14 cellular contexts compared by ENCODE assay signal in the genomic region with DNA sequence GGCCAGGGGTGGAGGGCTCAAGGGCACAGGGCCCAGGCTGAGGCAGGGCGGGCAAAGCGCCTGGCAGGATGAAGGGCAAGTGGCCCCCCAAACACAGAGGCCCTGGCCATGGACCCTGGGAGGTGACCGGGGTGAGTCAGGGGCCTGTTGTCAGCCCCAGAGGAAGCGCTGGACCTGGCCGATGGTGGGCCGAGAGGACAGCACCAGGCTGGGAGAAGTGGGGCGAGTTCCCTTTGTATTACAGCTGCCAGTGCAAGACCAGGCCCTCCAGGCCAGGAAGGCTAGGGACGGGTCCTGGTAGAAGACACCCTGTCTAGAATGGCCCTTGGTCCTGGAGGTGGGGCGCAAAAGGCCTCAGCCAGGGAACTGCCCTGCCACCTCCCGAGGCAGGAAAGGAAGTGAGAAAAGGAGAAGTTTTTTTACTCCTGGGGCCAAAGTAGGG. TPM values are rescaled to one million over a fixed set of nuclear protein-coding genes. Genes with fewer than 3 reads are reported as not detected.
DNase-seq lines count a peak whose midpoint lies in the region; ATAC-seq, FAIRE-seq and TF ChIP-seq lines count a peak whose summit lies in the region.
"Had no signal": no experiment of that assay in that cellular context is flagged by ENCODE, and none has a peak within 500 bp of the region (broad histone marks: within the 10 kb centered on the region; RNA-seq: fewer than 3 reads in every experiment).

No MANE protein-coding gene starts in this region.

- TF ChIP-seq POLR2A in K562 (conservative IDR thresholded peaks at IDR 0.05) (no peak), sigmoid colon (IDR thresholded peaks at IDR 0.05) (no peak)

- no peaks in the 10 kb centered on the region for H3K9me3 ChIP-seq in K562 (replicated peaks; ENCODE audit: control insufficient read depth, insufficient read depth, low read depth, low read length)
- no peaks in the 10 kb centered on the region for H3K9me3 ChIP-seq in sigmoid colon
- no peaks in the 10 kb centered on the region for H3K9me3 ChIP-seq in WERI-Rb-1 (ENCODE audit: severe bottlenecking)
- H3K9me3 ChIP-seq: body of pancreas had no signal

- in situ Hi-C loops in K562 (cut with MboI) = no loop called here

- H3K27me3 Mint-ChIP-seq in activated CD4-positive, alpha-beta T cell treated with anti-CD3 and anti-CD28 coated beads for 36 hours = no peaks in the 10 kb centered on the region
- no peaks in the 10 kb centered on the region for H3K27me3 Mint-ChIP-seq in MCF 10A (ENCODE audit: insufficient read depth, unreplicated experiment)

- no peaks in the 10 kb centered on the region for H3K9me1 ChIP-seq in K562 (ENCODE audit: control insufficient read depth, insufficient read depth, low read length)

- no peak overlapping the region for H3K4me3 Mint-ChIP-seq in activated CD4-positive, alpha-beta T cell treated with anti-CD3 and anti-CD28 coated beads for 36 hours
- H3K4me3 Mint-ChIP-seq in MCF 10A (ENCODE audit: unreplicated experiment) = no peak overlapping the region

- H3K9ac ChIP-seq in K562 (ENCODE audit: insufficient read depth in 1 of 2, low read depth in 2 of 2, low read length in 2 of 2) = peak overlapping the region in 1 of 2 experiments; percentile 37; a peak in 1 of 4 replicates

- TF ChIP-seq CTCF in K562 (IDR thresholded peaks at IDR 0.05 in 2 of 3, conservative IDR thresholded peaks at IDR 0.05 in 1 of 3; ENCODE audit: insufficient read depth in 2 of 3, low read depth in 1 of 3, low read length in 3 of 3) = peak in 1 of 3 experiments; percentile 17; a peak in 1 of 6 replicates
- no peak for TF ChIP-seq CTCF in sigmoid colon (IDR thresholded peaks at IDR 0.05)
- no peak for TF ChIP-seq CTCF in WERI-Rb-1 (IDR thresholded peaks at IDR 0.05; ENCODE audit: low read depth, low read length)
- no peak for TF ChIP-seq CTCF in MCF 10A (IDR thresholded peaks at IDR 0.05; ENCODE audit: unreplicated experiment)

- no peak for DNase-seq in activated CD4-positive, alpha-beta T cell treated with anti-CD3 and anti-CD28 coated beads for 36 hours
- DNase-seq in activated CD4-positive, alpha-beta T cell treated with anti-CD3 and anti-CD28 coated beads, Interleukin-2, amount 50 U/mL, for 4 hours = no peak
- DNase-seq in MV-4-11 (lab: John Stamatoyannopoulos, UW) = peak; percentile 44
- DNase-seq in K562 (ENCODE audit: extremely low read depth in 1 of 4, low spot score in 3 of 4) = no peak
- no peak for DNase-seq in sigmoid colon
- no peak for DNase-seq in WERI-Rb-1
- DNase-seq in MCF 10A (ENCODE audit: unreplicated experiment) = no peak
- DNase-seq: ACHN; body of pancreas; GOT3; hippocampal formation; stimulated activated CD8-positive, alpha-beta memory T cell treated with anti-CD3 and anti-CD28 coated beads, Interleukin-4, amount 100 ng/mL, for 48 hours had no signal

- H3K9me3 Mint-ChIP-seq in activated CD4-positive, alpha-beta T cell treated with anti-CD3 and anti-CD28 coated beads for 36 hours (ENCODE audit: low read depth) = no peaks in the 10 kb centered on the region
- no peaks in the 10 kb centered on the region for H3K9me3 Mint-ChIP-seq in MCF 10A (ENCODE audit: unreplicated experiment)

- intact Hi-C loops in activated CD4-positive, alpha-beta T cell treated with anti-CD3 and anti-CD28 coated beads for 36 hours (cut with DNase I, micrococcal nuclease) = loop anchor here in 1 of 2 experiments (5.0 kb wide), 1 partner anchor 104 kb away; a partner anchor contains a TSS
- intact Hi-C loops in K562 (cut with micrococcal nuclease) = no loop called here
- intact Hi-C loops in sigmoid colon (cut with DNase I) = no loop called here
- intact Hi-C loops in MCF 10A (cut with micrococcal nuclease) = no loop called here

- H3K4me1 Mint-ChIP-seq in activated CD4-positive, alpha-beta T cell treated with anti-CD3 and anti-CD28 coated beads for 36 hours = peaks cover 64% of the 10 kb centered on the region
- peaks cover 1% of the 10 kb centered on the region for H3K4me1 Mint-ChIP-seq in MCF 10A (ENCODE audit: insufficient read depth, unreplicated experiment)

- H3K36me3 ChIP-seq in K562 (ENCODE audit: control insufficient read depth, insufficient read depth, low read length) (peaks cover 16% of the 10 kb centered on the region; the same call in 1 of the 3 replicates), sigmoid colon (peaks cover 11 to 47% (median 31%) of the 10 kb centered on the region in 4 donors), WERI-Rb-1 (no peaks in the 10 kb centered on the region)

- H3K27ac ChIP-seq in K562 (ENCODE audit: extremely low read depth, low read depth, low read length) = no peak overlapping the region
- H3K27ac ChIP-seq in sigmoid colon = peak overlapping the region; percentile 0 to 26 (median 16)
- no peak overlapping the region for H3K27ac ChIP-seq in WERI-Rb-1
- H3K27ac ChIP-seq: body of pancreas had no signal

- TF ChIP-seq EP300 in K562 (IDR thresholded peaks at IDR 0.05; ENCODE audit: low read length) = no peak
- TF ChIP-seq EP300 in sigmoid colon (IDR thresholded peaks at IDR 0.05) = no peak

- H2AFZ ChIP-seq in K562 (ENCODE audit: low read depth, low read length) = no peak overlapping the region

- H3K36me3 Mint-ChIP-seq in activated CD4-positive, alpha-beta T cell treated with anti-CD3 and anti-CD28 coated beads for 36 hours (ENCODE audit: low read depth) = peaks cover 40% of the 10 kb centered on the region
- peaks cover 74% of the 10 kb centered on the region for H3K36me3 Mint-ChIP-seq in MCF 10A (ENCODE audit: insufficient read depth, unreplicated experiment)

- no peak for TF ChIP-seq RAD21 in K562 (CRISPR knock-in tag; conservative IDR thresholded peaks at IDR 0.05 in 1 of 2, IDR thresholded peaks at IDR 0.05 in 1 of 2)

- BruUV-seq in K562 (replicated peaks; lab: Mats Ljungman, UMichigan) = no TSS peak
- no TSS peak for BruUV-seq in MCF 10A (replicated peaks; lab: Mats Ljungman, UMichigan)

- H3K27ac Mint-ChIP-seq in activated CD4-positive, alpha-beta T cell treated with anti-CD3 and anti-CD28 coated beads for 36 hours = peak overlapping the region; percentile 77
- H3K27ac Mint-ChIP-seq in MCF 10A (ENCODE audit: low read depth, unreplicated experiment) = no peak overlapping the region

- no peaks in the 10 kb centered on the region for H4K20me1 ChIP-seq in K562 (replicated peaks; ENCODE audit: control insufficient read depth, insufficient read depth, low read length)

- H3K4me2 ChIP-seq in K562 (ENCODE audit: insufficient read depth, low read length) = no peak overlapping the region

- FAIRE-seq in K562 (lab: Jason Lieb, UNC) = no peak

- 80% methylated on average over 9 of the region's 10 CpGs for WGBS in K562 (ENCODE audit: insufficient coverage, low coverage, missing lambda C conversion rate)
- 79 to 84% methylated on average over 10 of the region's 10 CpGs for WGBS in sigmoid colon, 2 donors

- POLR2A ChIA-PET in activated CD4-positive, alpha-beta T cell treated with anti-CD3 and anti-CD28 coated beads for 36 hours (lab: Charles Lee) = interaction anchor here (1.4 to 2.7 kb wide), 4 partner anchors 13 to 105 kb away, joined by 5 to 30 read pairs (median 8); a partner anchor contains a TSS
- POLR2A ChIA-PET in K562 (lab: Yijun Ruan, JAX) (interaction anchor here (0.7 kb wide), 1 partner anchor 199 kb away, joined by 3 read pairs; a partner anchor contains a TSS), MCF 10A (lab: Yijun Ruan, JAX) (interaction anchor here (2.4 kb wide), 1 partner anchor 105 kb away, joined by 33 read pairs; a partner anchor contains a TSS)

- no peak for ATAC-seq in activated CD4-positive, alpha-beta T cell treated with anti-CD3 and anti-CD28 coated beads for 36 hours
- no peak for ATAC-seq in K562
- no peak for ATAC-seq in GM19467 (IDR thresholded peaks at IDR 0.05; ENCODE audit: unreplicated experiment)
- ATAC-seq: body of pancreas had no signal

- H3K27me3 ChIP-seq in K562 (ENCODE audit: control insufficient read depth in 2 of 2, insufficient read depth in 2 of 2, low read length in 2 of 2) (no peaks in the 10 kb centered on the region), sigmoid colon (no peaks in the 10 kb centered on the region), WERI-Rb-1 (ENCODE audit: insufficient read depth, low read depth, severe bottlenecking) (no peaks in the 10 kb centered on the region)
- H3K27me3 ChIP-seq: body of pancreas had no signal

- no peak overlapping the region for H3K4me3 ChIP-seq in K562
- H3K4me3 ChIP-seq in sigmoid colon = no peak overlapping the region
- no peak overlapping the region for H3K4me3 ChIP-seq in WERI-Rb-1 (ENCODE audit: low read depth, low read length)
- H3K4me3 ChIP-seq: body of pancreas had no signal

- H3K79me2 ChIP-seq in K562 (ENCODE audit: control insufficient read depth, insufficient read depth, low read length) = no peaks in the 10 kb centered on the region

- H3K4me1 ChIP-seq in K562 (replicated peaks in 1 of 2; ENCODE audit: control insufficient read depth in 2 of 2, insufficient read depth in 2 of 2, low read length in 2 of 2) = peaks cover 0 to 49% of the 10 kb centered on the region in 2 experiments; a peak in 3 of 5 replicates
- H3K4me1 ChIP-seq in sigmoid colon = peaks cover 0 to 51% (median 25%) of the 10 kb centered on the region in 4 donors

- CTCF ChIA-PET in activated CD4-positive, alpha-beta T cell treated with anti-CD3 and anti-CD28 coated beads for 36 hours (lab: Charles Lee) = no interaction called here
- CTCF ChIA-PET in K562 (lab: Yijun Ruan, JAX; ENCODE audit: low intra/inter-chr PET ratio) = no interaction called here
- CTCF ChIA-PET in MCF 10A (lab: Yijun Ruan, JAX) = no interaction called here

RNA-seq across cellular contexts. Expression of a gene that starts 12.8 kb away (rescaled TPM):
- total RNA-seq in activated CD4-positive, alpha-beta T cell treated with anti-CD3 and anti-CD28 coated beads for 36 hours = 10 to 100 TPM; 18.9 to 21.3 TPM
- total RNA-seq in K562 (2011; cell fraction: chromatin; rRNA removed; ENCODE audit: low replicate concordance) = not detected in 2 replicates
- not detected in 2 replicates for total RNA-seq in K562 (2011; cell fraction: nucleolus; rRNA removed)
- total RNA-seq in K562 (2011; cell fraction: nucleoplasm; rRNA removed) = not detected in 2 replicates
- not detected in 2 replicates for total RNA-seq in K562 (2014; rRNA removed)
- not detected in 2 replicates for total RNA-seq in K562 (2014; rRNA removed; fragmentation: Illumina TruSeq; extraction: Trizol)
- total RNA-seq in K562 (2015; rRNA removed; fragmentation: Illumina TruSeq; extraction: Trizol) = not detected in 2 replicates
- total RNA-seq in K562 (2021) = 0.04 TPM in 1 of 2 replicates, not detected in the other
- not detected in 2 replicates for polyA plus RNA-seq in K562 (2011; rRNA removed)
- 0.03 TPM in 1 of 2 replicates, not detected in the other for polyA plus RNA-seq in K562 (2011; cell fraction: cytosol; rRNA removed)
- polyA plus RNA-seq in K562 (2011; cell fraction: nucleus; rRNA removed) = not detected in 2 replicates
- polyA plus RNA-seq in K562 (2012) = not detected in 2 replicates
- not detected in 2 replicates for polyA plus RNA-seq in K562 (2014; fragmentation: Illumina TruSeq; extraction: Trizol)
- under 1 TPM; 0.03 to 0.06 TPM for polyA plus RNA-seq in K562 (2014; fragmentation: Nextera tagmentation; extraction: Ambion mirVana)
- polyA plus RNA-seq in K562 (2014; rRNA removed) = not detected in 2 replicates
- polyA minus RNA-seq in K562 (2011; rRNA and poly(A)+ RNA removed) = not detected in 2 replicates
- polyA minus RNA-seq in K562 (2011; cell fraction: cytosol; rRNA and poly(A)+ RNA removed) = not detected in 2 replicates
- not detected in 2 replicates for polyA minus RNA-seq in K562 (2011; cell fraction: nucleus; rRNA and poly(A)+ RNA removed)
- not detected for total RNA-seq in sigmoid colon
- polyA plus RNA-seq in sigmoid colon = 10 to 100 TPM in 1 of 3 donors, under 1 TPM in 2; under 0.01 to 11.5 (median 0.23) TPM
- total RNA-seq in MCF 10A (2022) = not detected in 2 replicates
- total RNA-seq: body of pancreas had no signal

RNA-seq across cellular contexts. Expression of a gene that starts 29.2 kb away (rescaled TPM):
- 10 to 100 TPM; 34.5 to 58.5 TPM for total RNA-seq in activated CD4-positive, alpha-beta T cell treated with anti-CD3 and anti-CD28 coated beads for 36 hours
- total RNA-seq in K562 (2011; cell fraction: chromatin; rRNA removed; ENCODE audit: low replicate concordance) = 10.2 and 17.0 TPM in 2 replicates
- total RNA-seq in K562 (2011; cell fraction: nucleolus; rRNA removed) = 8.0 and 8.2 TPM in 2 replicates
- 8.4 and 9.2 TPM in 2 replicates for total RNA-seq in K562 (2011; cell fraction: nucleoplasm; rRNA removed)
- 2.6 and 3.3 TPM in 2 replicates for total RNA-seq in K562 (2014; rRNA removed)
- 0.38 and 0.76 TPM in 2 replicates for total RNA-seq in K562 (2014; rRNA removed; fragmentation: Illumina TruSeq; extraction: Trizol)
- 2.2 and 2.5 TPM in 2 replicates for total RNA-seq in K562 (2015; rRNA removed; fragmentation: Illumina TruSeq; extraction: Trizol)
- 14.6 and 17.9 TPM in 2 replicates for total RNA-seq in K562 (2021)
- 0.61 and 1.3 TPM in 2 replicates for polyA plus RNA-seq in K562 (2011; rRNA removed)
- polyA plus RNA-seq in K562 (2011; cell fraction: cytosol; rRNA removed) = 0.52 and 2.5 TPM in 2 replicates
- 6.3 and 14.0 TPM in 2 replicates for polyA plus RNA-seq in K562 (2011; cell fraction: nucleus; rRNA removed)
- 9.7 and 9.9 TPM in 2 replicates for polyA plus RNA-seq in K562 (2012)
- polyA plus RNA-seq in K562 (2014; fragmentation: Illumina TruSeq; extraction: Trizol) = 7.6 and 10.1 TPM in 2 replicates
- polyA plus RNA-seq in K562 (2014; fragmentation: Nextera tagmentation; extraction: Ambion mirVana) = under 1 TPM; 0.01 to 0.03 TPM
- polyA plus RNA-seq in K562 (2014; rRNA removed) = 4.8 and 5.3 TPM in 2 replicates
- 0.33 and 0.60 TPM in 2 replicates for polyA minus RNA-seq in K562 (2011; rRNA and poly(A)+ RNA removed)
- polyA minus RNA-seq in K562 (2011; cell fraction: cytosol; rRNA and poly(A)+ RNA removed) = 4.6 and 5.6 TPM in 2 replicates
- polyA minus RNA-seq in K562 (2011; cell fraction: nucleus; rRNA and poly(A)+ RNA removed) = 3.8 and 4.8 TPM in 2 replicates
- 10 to 100 TPM in 3 of 4 donors, 1 to 10 TPM in 1; 7.9 to 46.5 (median 10.8) TPM for total RNA-seq in sigmoid colon
- 10 to 100 TPM in 1 of 3 donors, 1 to 10 TPM in 2; 4.8 to 33.2 (median 7.4) TPM for polyA plus RNA-seq in sigmoid colon
- total RNA-seq in MCF 10A (2022) = 91.6 and 121 TPM in 2 replicates

RNA-seq across cellular contexts. Expression of a gene that starts 59.6 kb away (rescaled TPM):
- total RNA-seq in activated CD4-positive, alpha-beta T cell treated with anti-CD3 and anti-CD28 coated beads for 36 hours = under 1 TPM; 0.19 to 0.32 TPM
- total RNA-seq in K562 (2011; cell fraction: chromatin; rRNA removed; ENCODE audit: low replicate concordance) = not detected in 2 replicates
- not detected in 2 replicates for total RNA-seq in K562 (2011; cell fraction: nucleolus; rRNA removed)
- not detected in 2 replicates for total RNA-seq in K562 (2011; cell fraction: nucleoplasm; rRNA removed)
- not detected in 2 replicates for total RNA-seq in K562 (2014; rRNA removed)
- total RNA-seq in K562 (2014; rRNA removed; fragmentation: Illumina TruSeq; extraction: Trizol) = not detected in 2 replicates
- not detected in 2 replicates for total RNA-seq in K562 (2015; rRNA removed; fragmentation: Illumina TruSeq; extraction: Trizol)
- not detected in 2 replicates for total RNA-seq in K562 (2021)
- polyA plus RNA-seq in K562 (2011; rRNA removed) = not detected in 2 replicates
- polyA plus RNA-seq in K562 (2011; cell fraction: cytosol; rRNA removed) = not detected in 2 replicates
- not detected in 2 replicates for polyA plus RNA-seq in K562 (2011; cell fraction: nucleus; rRNA removed)
- not detected in 2 replicates for polyA plus RNA-seq in K562 (2012)
- polyA plus RNA-seq in K562 (2014; fragmentation: Illumina TruSeq; extraction: Trizol) = not detected in 2 replicates
- not detected for polyA plus RNA-seq in K562 (2014; fragmentation: Nextera tagmentation; extraction: Ambion mirVana)
- not detected in 2 replicates for polyA plus RNA-seq in K562 (2014; rRNA removed)
- polyA minus RNA-seq in K562 (2011; rRNA and poly(A)+ RNA removed) = not detected in 2 replicates
- not detected in 2 replicates for polyA minus RNA-seq in K562 (2011; cell fraction: cytosol; rRNA and poly(A)+ RNA removed)
- polyA minus RNA-seq in K562 (2011; cell fraction: nucleus; rRNA and poly(A)+ RNA removed) = not detected in 2 replicates
- total RNA-seq in sigmoid colon = not detected
- polyA plus RNA-seq in sigmoid colon = not detected
- total RNA-seq in MCF 10A (2022) = not detected in 2 replicates
- total RNA-seq: body of pancreas, NCI-H460 had no signal

Comparison
In these comparisons a context has a peak if more than half of its experiments do, and no peak if none do; other contexts are left out.
1. H3K27ac ChIP-seq: peak in sigmoid colon (4 of 4); none in K562 (single experiment) and WERI-Rb-1 (single experiment).
2. RNA of a gene that starts 12.8 kb away (total RNA-seq): 18.9 to 21.3 TPM in activated CD4-positive, alpha-beta T cell treated with anti-CD3 and anti-CD28 coated beads for 36 hours; 0.04 TPM in K562, not detected in sigmoid colon and not detected in MCF 10A; every median in the first group is over 10 times any median in the second.